Comparison of ENCODE assay signal across 8 cellular contexts in genomic region chr9:93098236-93098946, GRCh38.
DNase-seq lines count a peak whose midpoint lies in the region; ATAC-seq and TF ChIP-seq lines count a peak whose summit lies in the region.

No MANE protein-coding gene starts in this region.

- TF ChIP-seq CTCF in Loucy (conservative IDR thresholded peaks at IDR 0.05; ENCODE audit: low read length) = no peak

- H3K79me2 ChIP-seq in Loucy (ENCODE audit: insufficient read depth, low read length) = peaks cover 70% of the 10 kb centered on the region

- H3K9me2 ChIP-seq in Loucy (replicated peaks; ENCODE audit: low read depth, low read length) = no peaks in the 10 kb centered on the region

- peaks cover 6% of the 10 kb centered on the region for H4K20me1 ChIP-seq in Loucy (ENCODE audit: insufficient read depth, low read length, poor library complexity, severe bottlenecking)

- peaks cover 56% of the 10 kb centered on the region for H3K4me1 ChIP-seq in Loucy (ENCODE audit: insufficient read depth, low read length, poor library complexity, severe bottlenecking)
- H3K4me1 ChIP-seq in effector memory CD4-positive, alpha-beta T cell (ENCODE audit: control insufficient read depth, insufficient read depth, low read length, poor library complexity, severe bottlenecking) = peaks cover 51% of the 10 kb centered on the region

- DNase-seq in Ammon's horn (ENCODE audit: low spot score) (peak; percentile 92), midbrain (lab: John Stamatoyannopoulos, UW) (peak; percentile 67), HuH-7 (ENCODE audit: low spot score) (no peak)
- peak; percentile 38 to 46 for DNase-seq in activated CD8-positive, alpha-beta memory T cell treated with anti-CD3 and anti-CD28 coated beads for 4 hours (ENCODE audit: low read depth in 2 of 2)
- peak; percentile 40 to 60 (median 54) for DNase-seq in effector memory CD4-positive, alpha-beta T cell
- DNase-seq in stimulated activated CD8-positive, alpha-beta memory T cell treated with anti-CD3 and anti-CD28 coated beads, Interleukin-7, amount 100 ng/mL, for 48 hours (ENCODE audit: extremely low read depth in 1 of 2, low read depth in 1 of 2) = peak; percentile 66 to 71

- peak overlapping the region; percentile 91 for H3K4me3 ChIP-seq in Loucy (ENCODE audit: low read length, poor library complexity, severe bottlenecking)
- peak overlapping the region; percentile 33 for H3K4me3 ChIP-seq in effector memory CD4-positive, alpha-beta T cell (ENCODE audit: insufficient read depth, low read depth, low read length, poor library complexity, severe bottlenecking)

- no peak for ATAC-seq in HG02678 (IDR thresholded peaks at IDR 0.05; ENCODE audit: unreplicated experiment)

- H3K27ac ChIP-seq in effector memory CD4-positive, alpha-beta T cell (ENCODE audit: insufficient read depth, low read length, poor library complexity, severe bottlenecking) = peak overlapping the region; percentile 89

- peaks cover 9% of the 10 kb centered on the region for H3F3A ChIP-seq in Loucy (ENCODE audit: low read depth)

- H3K9me3 ChIP-seq in Loucy (ENCODE audit: insufficient read depth, low read depth, low read length) = no peaks in the 10 kb centered on the region; the same call in 1 of the 2 replicates
- H3K9me3 ChIP-seq in effector memory CD4-positive, alpha-beta T cell (ENCODE audit: control insufficient read depth, low read length) = no peaks in the 10 kb centered on the region

- H3K4me2 ChIP-seq in Loucy (ENCODE audit: low read depth, low read length, poor library complexity, severe bottlenecking) = peak overlapping the region; percentile 100

- peak overlapping the region; percentile 89 for H3K9ac ChIP-seq in Loucy (ENCODE audit: low read depth, low read length, poor library complexity, severe bottlenecking)

- no peaks in the 10 kb centered on the region for H3K36me3 ChIP-seq in Loucy (ENCODE audit: insufficient read depth, low read length)
- H3K36me3 ChIP-seq in effector memory CD4-positive, alpha-beta T cell (ENCODE audit: control insufficient read depth, insufficient read depth, low read length) = no peaks in the 10 kb centered on the region

- H2AFZ ChIP-seq in Loucy (ENCODE audit: low read length) = no peak overlapping the region; the same call in 1 of the 2 replicates

- H3K27me3 ChIP-seq in Loucy (ENCODE audit: insufficient read depth, low read length, poor library complexity, severe bottlenecking) = no peaks in the 10 kb centered on the region
- H3K27me3 ChIP-seq in effector memory CD4-positive, alpha-beta T cell (replicated peaks; ENCODE audit: control insufficient read depth, insufficient read depth, low read length, poor library complexity, severe bottlenecking) = no peaks in the 10 kb centered on the region
